In genomic region chr11:66718320-66718971, GRCh38 we compare ENCODE assay signal across 13 cellular contexts. TPM values are rescaled to one million over a fixed set of nuclear protein-coding genes. Genes with fewer than 3 reads are reported as not detected.
DNase-seq lines count a peak whose midpoint lies in the region; ATAC-seq, FAIRE-seq and TF ChIP-seq lines count a peak whose summit lies in the region.
"Had no signal": no experiment of that assay in that cellular context is flagged by ENCODE, and none has a peak within 500 bp of the region (broad histone marks: within the 10 kb centered on the region; RNA-seq: fewer than 3 reads in every experiment).

No MANE protein-coding gene starts in this region.

- H3K4me3 ChIP-seq in H7 (ENCODE audit: insufficient read depth, low read depth, low read length) (no peak overlapping the region), keratinocyte (ENCODE audit: control insufficient read depth in 2 of 3, extremely low read depth in 1 of 3, insufficient read depth in 2 of 3, low read depth in 1 of 3, low read length in 3 of 3) (peak overlapping the region; percentile 37 to 46 (median 43))
- H3K4me3 ChIP-seq: BLaER1 had no signal

- H3K4me1 Mint-ChIP-seq in WTC11: peaks cover 46% of the 10 kb centered on the region
- H3K4me1 Mint-ChIP-seq in naive thymus-derived CD8-positive, alpha-beta T cell: peaks cover 0 to 9% (median 3%) of the 10 kb centered on the region in 4 donors

- CTCF ChIA-PET in WTC11 (lab: Charles Lee): interaction anchor here (0.8 to 1.3 kb wide), 3 partner anchors 80 to 297 kb away, joined by 3 to 4 read pairs (median 4); partner anchors contain the start of gene RCE1

- POLR2A ChIA-PET in WTC11 (lab: Charles Lee): interaction anchor here (0.6 kb wide), 1 partner anchor 61 kb away, joined by 4 read pairs; no protein-coding TSS in a partner anchor
- POLR2A ChIA-PET in naive thymus-derived CD8-positive, alpha-beta T cell (lab: Charles Lee): interaction anchor here (0.9 kb wide), 1 partner anchor 124 kb away, joined by 3 read pairs; no protein-coding TSS in a partner anchor

- peaks cover 37% of the 10 kb centered on the region for H3K4me1 ChIP-seq in keratinocyte (ENCODE audit: control insufficient read depth, extremely low read depth, insufficient read depth, low read length)

- H3K9me1 ChIP-seq in keratinocyte (ENCODE audit: control insufficient read depth, extremely low read depth, insufficient read depth, low read length): peaks cover 3% of the 10 kb centered on the region

- H3K9me3 Mint-ChIP-seq in WTC11: no peaks in the 10 kb centered on the region
- H3K9me3 Mint-ChIP-seq in naive thymus-derived CD8-positive, alpha-beta T cell: no peaks in the 10 kb centered on the region
- H3K9me3 Mint-ChIP-seq: activated naive CD8-positive, alpha-beta T cell treated with anti-CD3 and anti-CD28 coated beads, Interleukin-2, amount 10 ng/mL, durations not matched to agents 7 days and 5 days had no signal

- DNase-seq in H7 (peak; percentile 84), WTC11 (ENCODE audit: low spot score) (peak; percentile 52), keratinocyte (ENCODE audit: low read depth, low spot score) (peak; percentile 17), retina (peak; percentile 47), T-helper 2 cell (no peak)
- DNase-seq in naive thymus-derived CD8-positive, alpha-beta T cell: no peak
- DNase-seq: activated CD8-positive, alpha-beta T cell treated with anti-CD3 and anti-CD28 coated beads, Interleukin-2, amount 10 ng/mL, durations not matched to agents 7 days and 5 days; activated naive CD8-positive, alpha-beta T cell treated with anti-CD3 and anti-CD28 coated beads, Interleukin-2, amount 10 ng/mL, durations not matched to agents 7 days and 5 days; effector CD8-positive, alpha-beta T cell; MV-4-11 had no signal

- no peaks in the 10 kb centered on the region for H3K79me2 ChIP-seq in keratinocyte (ENCODE audit: control insufficient read depth, insufficient read depth, low read length)

- no peaks in the 10 kb centered on the region for H3K9me3 ChIP-seq in keratinocyte (ENCODE audit: control insufficient read depth, low read depth, low read length)
- H3K9me3 ChIP-seq: BLaER1 had no signal

- peak overlapping the region; percentile 55 for H3K9ac ChIP-seq in keratinocyte (ENCODE audit: control insufficient read depth, extremely low read depth, insufficient read depth, low read length)
- H3K9ac ChIP-seq: BLaER1 had no signal

- ATAC-seq in WTC11: peak; percentile 70
- no peak for ATAC-seq in GM21737 (IDR thresholded peaks at IDR 0.05; ENCODE audit: unreplicated experiment)
- ATAC-seq in HG03039 (IDR thresholded peaks at IDR 0.05; ENCODE audit: unreplicated experiment): no peak
- no peak for ATAC-seq in naive thymus-derived CD8-positive, alpha-beta T cell
- ATAC-seq: activated CD8-positive, alpha-beta T cell treated with anti-CD3 and anti-CD28 coated beads, Interleukin-2, amount 10 ng/mL, durations not matched to agents 7 days and 5 days had no signal

- no peak for FAIRE-seq in keratinocyte (lab: Jason Lieb, UNC)

- H3K36me3 ChIP-seq in H7 (replicated peaks; ENCODE audit: control insufficient read depth, insufficient read depth, low read length): peaks cover 3% of the 10 kb centered on the region; the same call in 1 of the 2 replicates
- H3K36me3 ChIP-seq in keratinocyte (ENCODE audit: control insufficient read depth in 2 of 2, extremely low read depth in 1 of 2, insufficient read depth in 2 of 2, low read length in 2 of 2): peaks cover 7 to 16% of the 10 kb centered on the region in 2 experiments

- peak overlapping the region; percentile 92 for H3K27ac Mint-ChIP-seq in WTC11
- no peak overlapping the region for H3K27ac Mint-ChIP-seq in naive thymus-derived CD8-positive, alpha-beta T cell
- H3K27ac Mint-ChIP-seq: activated CD8-positive, alpha-beta T cell treated with anti-CD3 and anti-CD28 coated beads, Interleukin-2, amount 10 ng/mL, durations not matched to agents 7 days and 5 days; activated naive CD8-positive, alpha-beta T cell treated with anti-CD3 and anti-CD28 coated beads, Interleukin-2, amount 10 ng/mL, durations not matched to agents 7 days and 5 days had no signal

- no peak for TF ChIP-seq CTCF in WTC11 (IDR thresholded peaks at IDR 0.05)
- peak; percentile 36 to 48 (median 39) for TF ChIP-seq CTCF in keratinocyte (optimal IDR thresholded peaks at IDR 0.05 in 1 of 3, IDR thresholded peaks at IDR 0.05 in 1 of 3, conservative IDR thresholded peaks at IDR 0.05 in 1 of 3; ENCODE audit: extremely low read depth in 1 of 3, insufficient read depth in 2 of 3, low read length in 3 of 3)

- peaks cover 19% of the 10 kb centered on the region for H3K36me3 Mint-ChIP-seq in WTC11
- peaks cover 0 to 2% (median 0%) of the 10 kb centered on the region in 3 donors for H3K36me3 Mint-ChIP-seq in naive thymus-derived CD8-positive, alpha-beta T cell
- H3K36me3 Mint-ChIP-seq: activated naive CD8-positive, alpha-beta T cell treated with anti-CD3 and anti-CD28 coated beads, Interleukin-2, amount 10 ng/mL, durations not matched to agents 7 days and 5 days had no signal

- H3K27ac ChIP-seq in keratinocyte (ENCODE audit: control insufficient read depth, insufficient read depth, low read length): no peak overlapping the region
- H3K27ac ChIP-seq: BLaER1 had no signal

- peak overlapping the region; percentile 55 for H3K4me3 Mint-ChIP-seq in WTC11
- H3K4me3 Mint-ChIP-seq in naive thymus-derived CD8-positive, alpha-beta T cell: no peak overlapping the region
- H3K4me3 Mint-ChIP-seq: activated CD8-positive, alpha-beta T cell treated with anti-CD3 and anti-CD28 coated beads, Interleukin-2, amount 10 ng/mL, durations not matched to agents 7 days and 5 days; activated naive CD8-positive, alpha-beta T cell treated with anti-CD3 and anti-CD28 coated beads, Interleukin-2, amount 10 ng/mL, durations not matched to agents 7 days and 5 days had no signal

- dilution Hi-C loops in keratinocyte (cut with MboI; ENCODE audit: extremely low pct_ligation_motif_present, low sequenced_read_pairs): no loop called here

- H2AFZ ChIP-seq in keratinocyte (ENCODE audit: control insufficient read depth, low read length): peak overlapping the region; percentile 67

- H3K27me3 ChIP-seq in H7 (ENCODE audit: control insufficient read depth, insufficient read depth, low read length) (no peaks in the 10 kb centered on the region), keratinocyte (ENCODE audit: control insufficient read depth, extremely low read depth, insufficient read depth, low read length) (no peaks in the 10 kb centered on the region)
- H3K27me3 ChIP-seq: BLaER1 had no signal

- no peaks in the 10 kb centered on the region for H3K27me3 Mint-ChIP-seq in WTC11 (ENCODE audit: low read depth)
- H3K27me3 Mint-ChIP-seq in naive thymus-derived CD8-positive, alpha-beta T cell: peaks cover 12 to 97% (median 65%) of the 10 kb centered on the region in 5 donors

- peak overlapping the region; percentile 74 for H3K4me2 ChIP-seq in keratinocyte (ENCODE audit: control insufficient read depth, extremely low read depth, insufficient read depth, low read depth, low read length)
- H3K4me2 ChIP-seq: BLaER1 had no signal

- H4K20me1 ChIP-seq in keratinocyte (ENCODE audit: control insufficient read depth, extremely low read depth, insufficient read depth, low read length): no peaks in the 10 kb centered on the region

TF ChIP-seq in WTC11, 78 proteins besides CTCF, POLR2A, EP300 and RAD21 (continues in another document):
- no peak for TF ChIP-seq ZNF317 (CRISPR knock-in tag; IDR thresholded peaks at IDR 0.05; ENCODE audit: borderline replicate concordance, low read depth)

RNA-seq across cellular contexts. Expression of gene SPTBN2, which starts 10.6 kb away (rescaled TPM):
- total RNA-seq in H7 (2014; rRNA removed; shearing (Covaris generic)): 39.2 and 51.2 TPM in 2 replicates
- 34.9 to 40.7 TPM (median 38.9 TPM) in 3 replicates for total RNA-seq in WTC11 (2021)
- 7.8 to 14.7 TPM (median 11.1 TPM) in 3 replicates for polyA plus RNA-seq in keratinocyte
- polyA plus RNA-seq in keratinocyte (2011; ENCODE audit: low read depth): 60.9 TPM
- polyA plus RNA-seq in keratinocyte (2011; cell fraction: cytosol; rRNA removed): 5.6 and 11.6 TPM in 2 replicates
- 54.0 and 57.5 TPM in 2 replicates for polyA plus RNA-seq in keratinocyte (2011; cell fraction: nucleus; rRNA removed)
- polyA plus RNA-seq in keratinocyte (2012; ENCODE audit: low replicate concordance): 17.2 and 51.6 TPM in 2 replicates
- 16.9 to 32.8 TPM (median 29.5 TPM) in 3 replicates for polyA minus RNA-seq in keratinocyte
- 23.2 TPM for polyA minus RNA-seq in keratinocyte (2011; cell fraction: cytosol; rRNA and poly(A)+ RNA removed)
- 32.8 and 35.9 TPM in 2 replicates for polyA minus RNA-seq in keratinocyte (2011; cell fraction: nucleus; rRNA and poly(A)+ RNA removed)
- total RNA-seq in naive thymus-derived CD8-positive, alpha-beta T cell: under 1 TPM; 0.47 to 0.62 TPM
- polyA plus RNA-seq in naive thymus-derived CD8-positive, alpha-beta T cell: under 1 TPM in 1 of 3 donors, not detected in 2; 0.04 TPM

RNA-seq across cellular contexts. Expression of gene RBM4B, which starts 40.8 kb away (rescaled TPM):
- total RNA-seq in H7 (2014; rRNA removed; shearing (Covaris generic)): 13.1 and 21.8 TPM in 2 replicates
- total RNA-seq in WTC11 (2021): 14.1 to 21.3 TPM (median 20.3 TPM) in 3 replicates
- polyA plus RNA-seq in keratinocyte: 17.2 to 20.9 TPM (median 17.9 TPM) in 3 replicates
- polyA plus RNA-seq in keratinocyte (2011; ENCODE audit: low read depth): 7.3 TPM
- polyA plus RNA-seq in keratinocyte (2011; cell fraction: cytosol; rRNA removed): 8.5 and 12.3 TPM in 2 replicates
- polyA plus RNA-seq in keratinocyte (2011; cell fraction: nucleus; rRNA removed): 20.6 and 21.2 TPM in 2 replicates
- 8.5 and 12.4 TPM in 2 replicates for polyA plus RNA-seq in keratinocyte (2012; ENCODE audit: low replicate concordance)
- 8.4 to 18.3 TPM (median 14.8 TPM) in 3 replicates for polyA minus RNA-seq in keratinocyte
- 5.6 TPM for polyA minus RNA-seq in keratinocyte (2011; cell fraction: cytosol; rRNA and poly(A)+ RNA removed)
- 5.5 and 8.3 TPM in 2 replicates for polyA minus RNA-seq in keratinocyte (2011; cell fraction: nucleus; rRNA and poly(A)+ RNA removed)
- 10 to 100 TPM; 25.1 to 26.0 TPM for total RNA-seq in naive thymus-derived CD8-positive, alpha-beta T cell
- polyA plus RNA-seq in naive thymus-derived CD8-positive, alpha-beta T cell: 10 to 100 TPM in 2 of 3 donors, 1 to 10 TPM in 1; 7.7 to 12.3 (median 10.8) TPM

Comparison
In these comparisons a context has a peak if more than half of its experiments do, and no peak if none do; other contexts are left out.
1. DNase-seq: peak in H7 (single experiment), WTC11 (single experiment), keratinocyte (single experiment) and retina (single experiment); none in T-helper 2 cell (0 of 5) and naive thymus-derived CD8-positive, alpha-beta T cell (0 of 10).
2. RNA of gene SPTBN2, which starts 10.6 kb away (total RNA-seq): 39.2 to 51.2 TPM in H7 and 34.9 to 40.7 TPM in WTC11; 0.47 to 0.62 TPM in naive thymus-derived CD8-positive, alpha-beta T cell; every median in the first group is over 10 times any median in the second.